In genomic region chr17:77864234-77865108, GRCh38 we compare ENCODE assay signal across 11 cellular contexts.
DNase-seq lines count a peak whose midpoint lies in the region; ATAC-seq and TF ChIP-seq lines count a peak whose summit lies in the region.
"Had no signal": no experiment of that assay in that cellular context is flagged by ENCODE, and none has a peak within 500 bp of the region (broad histone marks: within the 10 kb centered on the region; RNA-seq: fewer than 3 reads in every experiment).

No MANE protein-coding gene starts in this region.

- H3K4me3 ChIP-seq in esophagus squamous epithelium, result peak overlapping the region in 1 of 4 donors; percentile 21
- no peak overlapping the region for H3K4me3 ChIP-seq in upper lobe of right lung

- peaks cover 25% of the 10 kb centered on the region for H3K4me1 Mint-ChIP-seq in activated CD8-positive, alpha-beta memory T cell treated with anti-CD3 and anti-CD28 coated beads, Interleukin-2, amount 10 ng/mL, durations not matched to agents 7 days and 5 days
- H3K4me1 Mint-ChIP-seq in natural killer cell, result peaks cover 61 to 72% of the 10 kb centered on the region in 2 donors

- H3K9me3 Mint-ChIP-seq in activated CD8-positive, alpha-beta memory T cell treated with anti-CD3 and anti-CD28 coated beads, Interleukin-2, amount 10 ng/mL, durations not matched to agents 7 days and 5 days (ENCODE audit: low read depth), result no peaks in the 10 kb centered on the region
- peaks cover 0 to 5% of the 10 kb centered on the region in 2 donors for H3K9me3 Mint-ChIP-seq in natural killer cell

- 70% methylated on average over 4 of the region's 21 CpGs; no CpG with 5 or more reads in 1 of the 2 donors for WGBS in esophagus squamous epithelium, 2 donors

- H3K27ac Mint-ChIP-seq in activated CD8-positive, alpha-beta memory T cell treated with anti-CD3 and anti-CD28 coated beads, Interleukin-2, amount 10 ng/mL, durations not matched to agents 7 days and 5 days, result peak overlapping the region; percentile 8
- H3K27ac Mint-ChIP-seq in natural killer cell, result peak overlapping the region; percentile 92 to 93
- H3K27ac Mint-ChIP-seq: activated naive CD4-positive, alpha-beta T cell treated with anti-CD3 and anti-CD28 coated beads, Interleukin-2, amount 50 U/mL, for 72 hours had no signal

- no peak for ATAC-seq in activated CD8-positive, alpha-beta memory T cell treated with anti-CD3 and anti-CD28 coated beads, Interleukin-2, amount 10 ng/mL, durations not matched to agents 7 days and 5 days
- peak in 2 of 3 donors; percentile 20 to 34 for ATAC-seq in natural killer cell
- ATAC-seq in upper lobe of right lung, result no peak
- no peak for ATAC-seq in GM21515 (IDR thresholded peaks at IDR 0.05; ENCODE audit: unreplicated experiment)

- H3K36me3 ChIP-seq in esophagus squamous epithelium (no peaks in the 10 kb centered on the region), upper lobe of right lung (no peaks in the 10 kb centered on the region)

- DNase-seq in activated CD8-positive, alpha-beta memory T cell treated with anti-CD3 and anti-CD28 coated beads, Interleukin-2, amount 10 ng/mL, durations not matched to agents 7 days and 5 days, result no peak
- DNase-seq in activated CD8-positive, alpha-beta memory T cell treated with anti-CD3 and anti-CD28 coated beads, Interleukin-2, amount 50 U/mL, for 4 hours, result no peak
- no peak for DNase-seq in esophagus squamous epithelium (lab: John Stamatoyannopoulos, UW)
- no peak for DNase-seq in natural killer cell
- DNase-seq in upper lobe of right lung, result peak; percentile 40
- DNase-seq in NOMO-1 (lab: John Stamatoyannopoulos, UW; ENCODE audit: unreplicated experiment in 2 of 2), result no peak
- DNase-seq in NCI-H226, result no peak
- DNase-seq: NCI-H2081 treated with DMSO at 0.1 percent for 48 hours, T1000 had no signal

- peaks cover 11% of the 10 kb centered on the region for H3K27me3 Mint-ChIP-seq in activated CD8-positive, alpha-beta memory T cell treated with anti-CD3 and anti-CD28 coated beads, Interleukin-2, amount 10 ng/mL, durations not matched to agents 7 days and 5 days
- H3K27me3 Mint-ChIP-seq in natural killer cell (ENCODE audit: low read depth in 2 of 2), result no peaks in the 10 kb centered on the region

- no peak overlapping the region for H3K4me3 Mint-ChIP-seq in activated CD8-positive, alpha-beta memory T cell treated with anti-CD3 and anti-CD28 coated beads, Interleukin-2, amount 10 ng/mL, durations not matched to agents 7 days and 5 days
- H3K4me3 Mint-ChIP-seq in natural killer cell, result peak overlapping the region; percentile 92

- TF ChIP-seq CTCF in esophagus squamous epithelium (IDR thresholded peaks at IDR 0.05) (no peak), natural killer cell (IDR thresholded peaks at IDR 0.05) (no peak), upper lobe of right lung (IDR thresholded peaks at IDR 0.05) (no peak)

- H3K9me3 ChIP-seq in esophagus squamous epithelium (no peaks in the 10 kb centered on the region), upper lobe of right lung (no peaks in the 10 kb centered on the region)

- no peaks in the 10 kb centered on the region for H3K36me3 Mint-ChIP-seq in activated CD8-positive, alpha-beta memory T cell treated with anti-CD3 and anti-CD28 coated beads, Interleukin-2, amount 10 ng/mL, durations not matched to agents 7 days and 5 days
- no peaks in the 10 kb centered on the region for H3K36me3 Mint-ChIP-seq in natural killer cell
- H3K36me3 Mint-ChIP-seq: activated naive CD4-positive, alpha-beta T cell treated with anti-CD3 and anti-CD28 coated beads, Interleukin-2, amount 50 U/mL, for 72 hours had no signal

- peak overlapping the region in 3 of 4 donors; percentile 34 to 66 (median 62) for H3K27ac ChIP-seq in esophagus squamous epithelium
- peak overlapping the region; percentile 11 for H3K27ac ChIP-seq in upper lobe of right lung

- CTCF ChIA-PET in activated CD8-positive, alpha-beta memory T cell treated with anti-CD3 and anti-CD28 coated beads, Interleukin-2, amount 10 ng/mL, durations not matched to agents 7 days and 5 days (lab: Charles Lee), result interaction anchor here (1.3 kb wide), 2 partner anchors 19 to 201 kb away, joined by 4 read pairs; no protein-coding TSS in a partner anchor

- peaks cover 7 to 26% (median 10%) of the 10 kb centered on the region in 3 donors for H3K4me1 ChIP-seq in esophagus squamous epithelium
- H3K4me1 ChIP-seq in upper lobe of right lung, result peaks cover 3% of the 10 kb centered on the region

- TF ChIP-seq POLR2A in esophagus squamous epithelium (IDR thresholded peaks at IDR 0.05), result no peak

- peaks cover 0 to 54% (median 0%) of the 10 kb centered on the region in 4 donors for H3K27me3 ChIP-seq in esophagus squamous epithelium
- H3K27me3 ChIP-seq in upper lobe of right lung, result no peaks in the 10 kb centered on the region

- intact Hi-C loops in esophagus squamous epithelium (cut with DNase I) (no loop called here), natural killer cell (cut with micrococcal nuclease) (no loop called here), upper lobe of right lung (cut with DNase I) (no loop called here)

Comparison
In these comparisons a context has a peak if more than half of its experiments do, and no peak if none do; other contexts are left out.
1. ATAC-seq: peak in natural killer cell (2 of 3); none in activated CD8-positive, alpha-beta memory T cell treated with anti-CD3 and anti-CD28 coated beads, Interleukin-2, amount 10 ng/mL, durations not matched to agents 7 days and 5 days (single experiment), upper lobe of right lung (single experiment) and GM21515 (single experiment).